26 cellular contexts compared by ENCODE assay signal in genomic region chr10:8435186-8436055, GRCh38.
DNase-seq lines count a peak whose midpoint lies in the region; ATAC-seq, FAIRE-seq and TF ChIP-seq lines count a peak whose summit lies in the region.
"Had no signal": no experiment of that assay in that cellular context is flagged by ENCODE, and none has a peak within 500 bp of the region (broad histone marks: within the 10 kb centered on the region; RNA-seq: fewer than 3 reads in every experiment).

No MANE protein-coding gene starts in this region.

- H3K27me3 ChIP-seq in endodermal cell (ENCODE audit: control insufficient read depth, insufficient read depth, low read length, poor library complexity, severe bottlenecking) (peaks cover 18% of the 10 kb centered on the region), lower lobe of right lung (ENCODE audit: low read depth) (no peaks in the 10 kb centered on the region)
- H3K27me3 ChIP-seq: upper lobe of left lung had no signal

- peak; percentile 15 for DNase-seq in Caki2 (ENCODE audit: low read depth)
- peak; percentile 66 for DNase-seq in M059J (ENCODE audit: low read depth)
- DNase-seq in endodermal cell, result no peak
- DNase-seq in lower lobe of right lung, result no peak
- no peak for DNase-seq in T-cell
- DNase-seq in NCI-H2081 treated with DMSO at 0.1 percent for 48 hours (lab: John Stamatoyannopoulos, UW), result no peak
- DNase-seq in frontal cortex (ENCODE audit: low spot score in 2 of 2), result no peak
- DNase-seq: activated CD4-positive, alpha-beta T cell treated with anti-CD3 and anti-CD28 coated beads, Interleukin-2, amount 10 ng/mL, durations not matched to agents 7 days and 5 days; activated CD8-positive, alpha-beta memory T cell treated with anti-CD3 and anti-CD28 coated beads, Interleukin-2, amount 50 U/mL, for 4 hours; activated naive CD8-positive, alpha-beta T cell treated with anti-CD3 and anti-CD28 coated beads for 36 hours; DMS79; foreskin melanocyte; NCI-H1092; NCI-H187; posterior cingulate gyrus; RPMI8226; SK-N-SH had no signal

- peaks cover 11% of the 10 kb centered on the region for H3K9me3 ChIP-seq in endodermal cell (ENCODE audit: control insufficient read depth, low read length)
- H3K9me3 ChIP-seq in lower lobe of right lung, result no peaks in the 10 kb centered on the region
- H3K9me3 ChIP-seq: A549, SK-N-SH, upper lobe of left lung had no signal

- no peak overlapping the region for H3K9ac ChIP-seq in endodermal cell (ENCODE audit: extremely low read depth, low read length, poor library complexity, severe bottlenecking)
- H3K9ac ChIP-seq: SK-N-SH had no signal

- H3K4me3 Mint-ChIP-seq in endodermal cell (no peak overlapping the region), T-cell (no peak overlapping the region)
- H3K4me3 Mint-ChIP-seq: activated CD4-positive, alpha-beta T cell treated with anti-CD3 and anti-CD28 coated beads, Interleukin-2, amount 10 ng/mL, durations not matched to agents 7 days and 5 days; activated naive CD8-positive, alpha-beta T cell treated with anti-CD3 and anti-CD28 coated beads for 36 hours; B cell had no signal

- no peaks in the 10 kb centered on the region for H3K36me3 Mint-ChIP-seq in endodermal cell (ENCODE audit: low read depth)
- no peaks in the 10 kb centered on the region for H3K36me3 Mint-ChIP-seq in T-cell
- H3K36me3 Mint-ChIP-seq: activated naive CD8-positive, alpha-beta T cell treated with anti-CD3 and anti-CD28 coated beads for 36 hours had no signal

- POLR2A ChIA-PET in T-cell (lab: Charles Lee), result no interaction called here

- TF ChIP-seq CTCF in endodermal cell (conservative IDR thresholded peaks at IDR 0.05) (peak; percentile 32), lower lobe of right lung (IDR thresholded peaks at IDR 0.05) (no peak)

- intact Hi-C loops in lower lobe of right lung (cut with DNase I), result no loop called here

- WGBS in endodermal cell (ENCODE audit: insufficient coverage in 1 of 2, insufficient read length in 1 of 2), 2 experiments, result 94 to 95% methylated on average over 8 to 10 of the region's 10 CpGs

- H3K9me3 Mint-ChIP-seq in endodermal cell, result no peaks in the 10 kb centered on the region
- H3K9me3 Mint-ChIP-seq in T-cell, result no peaks in the 10 kb centered on the region
- H3K9me3 Mint-ChIP-seq: activated naive CD8-positive, alpha-beta T cell treated with anti-CD3 and anti-CD28 coated beads for 36 hours had no signal

- H3K36me3 ChIP-seq in endodermal cell (ENCODE audit: control insufficient read depth, insufficient read depth, low read length), result no peaks in the 10 kb centered on the region
- no peaks in the 10 kb centered on the region for H3K36me3 ChIP-seq in lower lobe of right lung
- H3K36me3 ChIP-seq: upper lobe of left lung had no signal

- H3K4me3 ChIP-seq in endodermal cell (ENCODE audit: low read length) (no peak overlapping the region), lower lobe of right lung (no peak overlapping the region)
- H3K4me3 ChIP-seq: A549, lung, upper lobe of left lung had no signal

- in situ Hi-C loops in Caki2 (cut with HindIII; ENCODE audit: low pct_unique_long_range_greater_than_20kb, low sequenced_read_pairs), result no loop called here

- CTCF ChIA-PET in T-cell (lab: Charles Lee), result no interaction called here

- H3K27ac ChIP-seq in endodermal cell (ENCODE audit: low read depth, low read length) (no peak overlapping the region), lower lobe of right lung (no peak overlapping the region)
- H3K27ac ChIP-seq: A549, upper lobe of left lung, VCaP had no signal

- H3K27ac Mint-ChIP-seq in endodermal cell, result no peak overlapping the region
- no peak overlapping the region for H3K27ac Mint-ChIP-seq in T-cell
- H3K27ac Mint-ChIP-seq: activated CD4-positive, alpha-beta T cell treated with anti-CD3 and anti-CD28 coated beads, Interleukin-2, amount 10 ng/mL, durations not matched to agents 7 days and 5 days; activated naive CD8-positive, alpha-beta T cell treated with anti-CD3 and anti-CD28 coated beads for 36 hours; activated T-helper 2 cell treated with anti-CD3 and anti-CD28 coated beads, Interferon-gamma antibody, Interleukin-2, Interleukin-4, amounts not matched to agents 10 μg/mL and 5 μg/mL and 100 μg/mL, durations not matched to agents 14 hours and 24 hours and 36 hours; B cell had no signal

- peaks cover 4% of the 10 kb centered on the region for H3K4me1 ChIP-seq in endodermal cell (ENCODE audit: control insufficient read depth, insufficient read depth, low read length)
- H3K4me1 ChIP-seq in lower lobe of right lung, result no peaks in the 10 kb centered on the region
- H3K4me1 ChIP-seq: A549, upper lobe of left lung had no signal

- H3K4me1 Mint-ChIP-seq in endodermal cell, result peaks cover 33% of the 10 kb centered on the region
- peaks cover 27 to 37% (median 36%) of the 10 kb centered on the region in 3 donors for H3K4me1 Mint-ChIP-seq in T-cell
- H3K4me1 Mint-ChIP-seq: B cell had no signal

- no peak for FAIRE-seq in frontal cortex (lab: Jason Lieb, UNC)
- FAIRE-seq: A549, H54 had no signal

- H3K27me3 Mint-ChIP-seq in endodermal cell (ENCODE audit: insufficient read depth) (peaks cover 49% of the 10 kb centered on the region), T-cell (peaks cover 4 to 7% of the 10 kb centered on the region in 2 donors)
- H3K27me3 Mint-ChIP-seq: activated naive CD8-positive, alpha-beta T cell treated with anti-CD3 and anti-CD28 coated beads for 36 hours; B cell had no signal

- ATAC-seq in lower lobe of right lung (peak; percentile 35 to 66), T-cell (replicated peaks in 1 of 4) (no peak), HG03460 (IDR thresholded peaks at IDR 0.05; ENCODE audit: unreplicated experiment) (no peak)
- ATAC-seq: A549, sciatic nerve had no signal

Comparison
In these comparisons a context has a peak if more than half of its experiments do, and no peak if none do; other contexts are left out.
1. DNase-seq: peak in Caki2 (single experiment) and M059J (single experiment); none in endodermal cell (single experiment), lower lobe of right lung (single experiment), T-cell (0 of 34), NCI-H2081 treated with DMSO at 0.1 percent for 48 hours (single experiment) and frontal cortex (0 of 2).
2. ATAC-seq: peak in lower lobe of right lung (2 of 2); none in T-cell (0 of 4) and HG03460 (single experiment).